In genomic region chr12:118436002-118436724, GRCh38 we compare ENCODE assay signal across 12 cellular contexts. TPM values are rescaled to one million over a fixed set of nuclear protein-coding genes. Genes with fewer than 3 reads are reported as not detected.
DNase-seq lines count a peak whose midpoint lies in the region; ATAC-seq and TF ChIP-seq lines count a peak whose summit lies in the region.
"Had no signal": no experiment of that assay in that cellular context is flagged by ENCODE, and none has a peak within 500 bp of the region (broad histone marks: within the 10 kb centered on the region; RNA-seq: fewer than 3 reads in every experiment).

No MANE protein-coding gene starts in this region.

- no peak overlapping the region for H2AK5ac ChIP-seq in mesenchymal stem cell (ENCODE audit: low read length, severe bottlenecking)

- no peak overlapping the region for H2BK5ac ChIP-seq in mesenchymal stem cell (ENCODE audit: low read depth, low read length, poor library complexity, severe bottlenecking)

- peak; percentile 53; the same call in 1 of the 2 replicates for TF ChIP-seq CTCF in PC-3 (conservative IDR thresholded peaks at IDR 0.05; ENCODE audit: low read depth, low read length)

- H4K91ac ChIP-seq in mesenchymal stem cell (ENCODE audit: low read length), result no peak overlapping the region

- POLR2A ChIA-PET in PC-3 (lab: Charles Lee; ENCODE audit: unreplicated experiment), result interaction anchor here (0.6 kb wide), 1 partner anchor 18 kb away, joined by 3 read pairs; no protein-coding TSS in a partner anchor

- H4K20me1 ChIP-seq in GM23248 (ENCODE audit: insufficient read depth) (no peaks in the 10 kb centered on the region), PC-3 (ENCODE audit: low read length) (no peaks in the 10 kb centered on the region)

- intact Hi-C loops in PC-3 (cut with micrococcal nuclease), result no loop called here
- intact Hi-C loops in left cardiac atrium (cut with DNase I), result loop anchor here in 1 of 2 donors (10.0 kb wide), 1 partner anchor 189 kb away; no protein-coding TSS in a partner anchor

- in situ Hi-C loops in ACHN (cut with HindIII; ENCODE audit: low pct_ligation_motif_present, low pct_unique_long_range_greater_than_20kb, low sequenced_read_pairs) (no loop called here), GM23248 (cut with MboI) (no loop called here)

- H3K36me3 Mint-ChIP-seq in activated naive CD4-positive, alpha-beta T cell treated with anti-CD3 and anti-CD28 coated beads, Interleukin-2, amount 50 U/mL, for 72 hours, result peaks cover 0 to 5% of the 10 kb centered on the region in 2 donors

- H3K27ac ChIP-seq in GM23248 (no peak overlapping the region), PC-3 (ENCODE audit: low read length) (no peak overlapping the region), mesenchymal stem cell (ENCODE audit: low read length, poor library complexity, severe bottlenecking) (no peak overlapping the region)
- H3K27ac ChIP-seq: sigmoid colon had no signal

- no TSS peak for BruUV-seq in PC-3 (replicated peaks; lab: Mats Ljungman, UMichigan)

- H3K27me3 ChIP-seq in GM23248 (replicated peaks; ENCODE audit: insufficient read depth) (no peaks in the 10 kb centered on the region), PC-3 (ENCODE audit: low read length) (peaks cover 51% of the 10 kb centered on the region), mesenchymal stem cell (ENCODE audit: control insufficient read depth in 1 of 2, insufficient read depth in 1 of 2, low read length in 2 of 2) (no peaks in the 10 kb centered on the region)
- H3K27me3 ChIP-seq: sigmoid colon had no signal

- no peak overlapping the region for H3K14ac ChIP-seq in mesenchymal stem cell (ENCODE audit: low read length in 2 of 2)

- ATAC-seq in PC-3 (no peak), left cardiac atrium (peak; percentile 44 to 61)
- ATAC-seq in activated naive CD4-positive, alpha-beta T cell treated with anti-CD3 and anti-CD28 coated beads, Interleukin-2, amount 50 U/mL, for 72 hours, result no peak
- ATAC-seq: stimulated activated naive CD8-positive, alpha-beta T cell treated with anti-CD3 and anti-CD28 coated beads, Interleukin-15, Interleukin-2, amounts not matched to agents 100 U/mL and 50 U/mL, for 24 hours had no signal

- peaks cover 4 to 5% of the 10 kb centered on the region in 2 donors for H3K9me3 Mint-ChIP-seq in activated naive CD4-positive, alpha-beta T cell treated with anti-CD3 and anti-CD28 coated beads, Interleukin-2, amount 50 U/mL, for 72 hours

- H3K9me3 ChIP-seq in GM23248 (ENCODE audit: low read depth) (no peaks in the 10 kb centered on the region), PC-3 (ENCODE audit: low read length) (no peaks in the 10 kb centered on the region), mesenchymal stem cell (ENCODE audit: control insufficient read depth, low read length) (no peaks in the 10 kb centered on the region)
- H3K9me3 ChIP-seq: Caco-2, sigmoid colon had no signal

- no peak overlapping the region for H3K4me3 ChIP-seq in GM23248
- H3K4me3 ChIP-seq in PC-3 (ENCODE audit: low read length), result no peak overlapping the region
- H3K4me3 ChIP-seq in mesenchymal stem cell (ENCODE audit: insufficient read depth in 1 of 2, low read depth in 1 of 2, low read length in 2 of 2), result no peak overlapping the region
- H3K4me3 ChIP-seq: sigmoid colon had no signal

- H3K9ac ChIP-seq in GM23248 (no peak overlapping the region), PC-3 (ENCODE audit: low read length) (no peak overlapping the region), mesenchymal stem cell (ENCODE audit: low read length) (no peak overlapping the region)

- H2AFZ ChIP-seq in GM23248, result no peak overlapping the region
- H2AFZ ChIP-seq in PC-3 (ENCODE audit: low read length), result no peak overlapping the region
- no peak overlapping the region for H2AFZ ChIP-seq in mesenchymal stem cell (ENCODE audit: low read depth, low read length)

- H2BK120ac ChIP-seq in mesenchymal stem cell (ENCODE audit: low read depth, low read length), result no peak overlapping the region

- CTCF ChIA-PET in PC-3 (lab: Charles Lee), result no interaction called here

- H3K79me2 ChIP-seq in GM23248 (ENCODE audit: insufficient read depth), result no peaks in the 10 kb centered on the region
- H3K79me2 ChIP-seq in PC-3 (ENCODE audit: low read length), result no peaks in the 10 kb centered on the region

- H3K4me2 ChIP-seq in GM23248 (ENCODE audit: unreplicated experiment), result peak overlapping the region; percentile 37
- no peak overlapping the region for H3K4me2 ChIP-seq in PC-3 (ENCODE audit: low read length)
- H3K4me2 ChIP-seq in mesenchymal stem cell (ENCODE audit: low read length, poor library complexity, severe bottlenecking), result no peak overlapping the region

- H3K9me2 ChIP-seq in GM23248 (ENCODE audit: insufficient read depth) (no peaks in the 10 kb centered on the region), PC-3 (replicated peaks; ENCODE audit: low read length) (no peaks in the 10 kb centered on the region)

- DNase-seq in ACHN (peak; percentile 45), GM23248 (peak; percentile 6), PC-3 (peak; percentile 27), left cardiac atrium (no peak), NCI-H1694 (lab: John Stamatoyannopoulos, UW) (no peak), mesenchymal stem cell (no peak)
- no peak for DNase-seq in activated CD4-positive, alpha-beta T cell treated with anti-CD3 and anti-CD28 coated beads for 1 hour
- no peak for DNase-seq in activated naive CD4-positive, alpha-beta T cell treated with anti-CD3 and anti-CD28 coated beads, Interleukin-2, amount 50 U/mL, for 72 hours (ENCODE audit: low spot score in 2 of 2)
- DNase-seq: KBM-7; sigmoid colon; stimulated activated naive CD8-positive, alpha-beta T cell treated with anti-CD3 and anti-CD28 coated beads, Interleukin-15, Interleukin-2, amounts not matched to agents 100 U/mL and 50 U/mL, for 24 hours had no signal

- H3K36me3 ChIP-seq in GM23248 (ENCODE audit: low read depth) (no peaks in the 10 kb centered on the region), PC-3 (ENCODE audit: low read depth, low read length) (no peaks in the 10 kb centered on the region), mesenchymal stem cell (ENCODE audit: control insufficient read depth in 1 of 2, insufficient read depth in 2 of 2, low read depth in 1 of 2, low read length in 2 of 2) (no peaks in the 10 kb centered on the region)
- H3K36me3 ChIP-seq: sigmoid colon had no signal

- no peaks in the 10 kb centered on the region for H3K79me1 ChIP-seq in mesenchymal stem cell (replicated peaks; ENCODE audit: low read length, poor library complexity, severe bottlenecking)

- H3K23ac ChIP-seq in mesenchymal stem cell (ENCODE audit: low read length in 2 of 2), result no peak overlapping the region

- H3K27ac Mint-ChIP-seq in activated naive CD4-positive, alpha-beta T cell treated with anti-CD3 and anti-CD28 coated beads, Interleukin-2, amount 50 U/mL, for 72 hours, result no peak overlapping the region

- H2BK12ac ChIP-seq in mesenchymal stem cell (ENCODE audit: low read length in 2 of 2), result no peak overlapping the region

- H3K4ac ChIP-seq in mesenchymal stem cell (ENCODE audit: low read depth in 1 of 2, low read length in 2 of 2), result no peak overlapping the region

- H2BK15ac ChIP-seq in mesenchymal stem cell (ENCODE audit: low read depth, poor library complexity, severe bottlenecking), result no peak overlapping the region

- 51 to 57% methylated on average over 9 of the region's 9 CpGs for WGBS in GM23248 (ENCODE audit: low coverage in 1 of 2, low lambda C conversion rate in 2 of 2, missing lambda C conversion rate in 2 of 2), 2 experiments
- 69% methylated on average over 9 of the region's 9 CpGs for WGBS in mesenchymal stem cell

- H3K18ac ChIP-seq in mesenchymal stem cell (ENCODE audit: low read depth in 1 of 2, low read length in 2 of 2), result no peak overlapping the region

- peaks cover 7% of the 10 kb centered on the region for H3F3A ChIP-seq in GM23248 (ENCODE audit: insufficient read depth)
- H3F3A ChIP-seq in PC-3 (ENCODE audit: low read length, unreplicated experiment), result no peaks in the 10 kb centered on the region

- no peak overlapping the region for H4K8ac ChIP-seq in mesenchymal stem cell (ENCODE audit: low read length)

- H3K4me1 ChIP-seq in GM23248 (ENCODE audit: insufficient read depth) (peaks cover 24% of the 10 kb centered on the region), PC-3 (ENCODE audit: insufficient read depth, low read length) (no peaks in the 10 kb centered on the region), mesenchymal stem cell (ENCODE audit: control insufficient read depth, insufficient read depth, low read depth, low read length) (no peaks in the 10 kb centered on the region)
- H3K4me1 ChIP-seq: sigmoid colon had no signal

RNA-seq across cellular contexts. Expression of gene SUDS3, which starts 59.8 kb away (rescaled TPM):
- 27.1 and 42.7 TPM in 2 replicates for total RNA-seq in GM23248 (2014; rRNA removed; shearing (Covaris generic))
- polyA plus RNA-seq in GM23248 (2016; fragmentation: Nextera tagmentation; extraction: Ambion mirVana), result 17.2 and 17.6 TPM in 2 replicates
- 57.4 and 62.8 TPM in 2 replicates for total RNA-seq in PC-3 (2014; rRNA removed)
- total RNA-seq in left cardiac atrium, result 10 to 100 TPM; 18.1 to 19.7 TPM
- total RNA-seq in activated naive CD4-positive, alpha-beta T cell treated with anti-CD3 and anti-CD28 coated beads, Interleukin-2, amount 50 U/mL, for 72 hours, result 10 to 100 TPM; 23.9 to 32.4 TPM
- polyA plus RNA-seq in mesenchymal stem cell (2013, experiment 1 of 2), result 19.3 TPM
- 19.4 TPM for polyA plus RNA-seq in mesenchymal stem cell (2013, experiment 2 of 2)

Comparison
In these comparisons a context has a peak if more than half of its experiments do, and no peak if none do; other contexts are left out.
1. DNase-seq: peak in ACHN (single experiment), GM23248 (single experiment) and PC-3 (single experiment); none in left cardiac atrium (single experiment), NCI-H1694 (single experiment), activated CD4-positive, alpha-beta T cell treated with anti-CD3 and anti-CD28 coated beads for 1 hour (single experiment), activated naive CD4-positive, alpha-beta T cell treated with anti-CD3 and anti-CD28 coated beads, Interleukin-2, amount 50 U/mL, for 72 hours (0 of 2) and mesenchymal stem cell (single experiment).
2. ATAC-seq: peak in left cardiac atrium (2 of 2); none in PC-3 (single experiment) and activated naive CD4-positive, alpha-beta T cell treated with anti-CD3 and anti-CD28 coated beads, Interleukin-2, amount 50 U/mL, for 72 hours (0 of 2).